8 cellular contexts compared by ENCODE assay signal in genomic region chr1:206685749-206686485, GRCh38. TPM values are rescaled to one million over a fixed set of nuclear protein-coding genes. Genes with fewer than 3 reads are reported as not detected.
DNase-seq lines count a peak whose midpoint lies in the region; ATAC-seq and TF ChIP-seq lines count a peak whose summit lies in the region.

No MANE protein-coding gene starts in this region.

- ATAC-seq in GM21447 (IDR thresholded peaks at IDR 0.05; ENCODE audit: unreplicated experiment) (peak; percentile 21), mucosa of descending colon (peak; percentile 69)

- intact Hi-C loops in mucosa of descending colon (cut with DNase I, micrococcal nuclease), result no loop called here

- peaks cover 45% of the 10 kb centered on the region for H3K4me1 ChIP-seq in mucosa of descending colon (ENCODE audit: low read depth)

- H3K4me3 Mint-ChIP-seq in activated CD4-positive, alpha-beta memory T cell treated with anti-CD3 and anti-CD28 coated beads, Interleukin-2, amount 10 ng/mL, durations not matched to agents 7 days and 5 days, result peak overlapping the region; percentile 100

- peak; percentile 69 for DNase-seq in COLO668 (lab: John Stamatoyannopoulos, UW; ENCODE audit: unreplicated experiment)
- DNase-seq in MV-4-11 (lab: John Stamatoyannopoulos, UW), result peak; percentile 95
- DNase-seq in activated CD4-positive, alpha-beta memory T cell treated with anti-CD3 and anti-CD28 coated beads, Interleukin-2, amount 10 ng/mL, durations not matched to agents 7 days and 5 days, result peak; percentile 66
- peak; percentile 88 for DNase-seq in epithelial cell of esophagus (ENCODE audit: low read depth)
- DNase-seq in mucosa of descending colon, result peak; percentile 61 to 73 (median 72)
- no peak for DNase-seq in SHP77 (lab: John Stamatoyannopoulos, UW)

- H3K4me1 Mint-ChIP-seq in activated CD4-positive, alpha-beta memory T cell treated with anti-CD3 and anti-CD28 coated beads, Interleukin-2, amount 10 ng/mL, durations not matched to agents 7 days and 5 days, result peaks cover 41% of the 10 kb centered on the region

- CTCF ChIA-PET in activated CD4-positive, alpha-beta memory T cell treated with anti-CD3 and anti-CD28 coated beads, Interleukin-2, amount 10 ng/mL, durations not matched to agents 7 days and 5 days (lab: Charles Lee), result interaction anchor here (1.0 kb wide), 1 partner anchor 73 kb away, joined by 3 read pairs; no protein-coding TSS in a partner anchor

- peak overlapping the region; percentile 30 for H3K27ac ChIP-seq in temporal lobe (ENCODE audit: low read depth, low read length)

- H3K36me3 ChIP-seq in mucosa of descending colon (ENCODE audit: low read depth), result no peaks in the 10 kb centered on the region

- peaks cover 4% of the 10 kb centered on the region for H3K27me3 Mint-ChIP-seq in activated CD4-positive, alpha-beta memory T cell treated with anti-CD3 and anti-CD28 coated beads, Interleukin-2, amount 10 ng/mL, durations not matched to agents 7 days and 5 days

- TF ChIP-seq CTCF in epithelial cell of esophagus (IDR thresholded peaks at IDR 0.05; ENCODE audit: insufficient read depth, low read depth, low read length, missing control alignments) (no peak), mucosa of descending colon (IDR thresholded peaks at IDR 0.05) (no peak)

- H3K4me3 ChIP-seq in epithelial cell of esophagus (ENCODE audit: low read length), result peak overlapping the region; percentile 76
- H3K4me3 ChIP-seq in mucosa of descending colon, result peak overlapping the region; percentile 78

- peaks cover 8% of the 10 kb centered on the region for H3K36me3 Mint-ChIP-seq in activated CD4-positive, alpha-beta memory T cell treated with anti-CD3 and anti-CD28 coated beads, Interleukin-2, amount 10 ng/mL, durations not matched to agents 7 days and 5 days (ENCODE audit: low read depth)

- H3K27ac Mint-ChIP-seq in activated CD4-positive, alpha-beta memory T cell treated with anti-CD3 and anti-CD28 coated beads, Interleukin-2, amount 10 ng/mL, durations not matched to agents 7 days and 5 days, result peak overlapping the region; percentile 98

- POLR2A ChIA-PET in activated CD4-positive, alpha-beta memory T cell treated with anti-CD3 and anti-CD28 coated beads, Interleukin-2, amount 10 ng/mL, durations not matched to agents 7 days and 5 days (lab: Charles Lee), result interaction anchor here (0.8 to 2.9 kb wide), 11 partner anchors 11 to 291 kb away, joined by 3 to 11 read pairs (median 4); partner anchors contain the start of genes EIF2D and FCMR

- H3K9me3 ChIP-seq in mucosa of descending colon, result no peaks in the 10 kb centered on the region

- H3K9me3 Mint-ChIP-seq in activated CD4-positive, alpha-beta memory T cell treated with anti-CD3 and anti-CD28 coated beads, Interleukin-2, amount 10 ng/mL, durations not matched to agents 7 days and 5 days, result no peaks in the 10 kb centered on the region

RNA-seq across cellular contexts. Expression of gene MAPKAPK2, which starts 1.2 kb away (rescaled TPM):
- total RNA-seq in activated CD4-positive, alpha-beta memory T cell treated with anti-CD3 and anti-CD28 coated beads, Interleukin-2, amount 10 ng/mL, durations not matched to agents 7 days and 5 days, result 10 to 100 TPM; 89.1 to 95.2 TPM
- total RNA-seq in mucosa of descending colon, result 10 to 100 TPM; 68.4 to 75.2 (median 72.1) TPM
- total RNA-seq in temporal lobe, result 7.9 TPM

RNA-seq across cellular contexts. Expression of gene DYRK3, which starts 50.6 kb away (rescaled TPM):
- 1 to 10 TPM; 8.8 to 9.2 TPM for total RNA-seq in activated CD4-positive, alpha-beta memory T cell treated with anti-CD3 and anti-CD28 coated beads, Interleukin-2, amount 10 ng/mL, durations not matched to agents 7 days and 5 days
- 1 to 10 TPM in 2 of 3 donors, under 1 TPM in 1; 0.61 to 4.7 (median 1.4) TPM for total RNA-seq in mucosa of descending colon
- total RNA-seq in temporal lobe, result 12.8 TPM

Comparison
In these comparisons a context has a peak if more than half of its experiments do, and no peak if none do; other contexts are left out.
1. DNase-seq: peak in COLO668 (single experiment), MV-4-11 (single experiment), activated CD4-positive, alpha-beta memory T cell treated with anti-CD3 and anti-CD28 coated beads, Interleukin-2, amount 10 ng/mL, durations not matched to agents 7 days and 5 days (single experiment), epithelial cell of esophagus (single experiment) and mucosa of descending colon (3 of 3); none in SHP77 (0 of 2).